In the genomic region with DNA sequence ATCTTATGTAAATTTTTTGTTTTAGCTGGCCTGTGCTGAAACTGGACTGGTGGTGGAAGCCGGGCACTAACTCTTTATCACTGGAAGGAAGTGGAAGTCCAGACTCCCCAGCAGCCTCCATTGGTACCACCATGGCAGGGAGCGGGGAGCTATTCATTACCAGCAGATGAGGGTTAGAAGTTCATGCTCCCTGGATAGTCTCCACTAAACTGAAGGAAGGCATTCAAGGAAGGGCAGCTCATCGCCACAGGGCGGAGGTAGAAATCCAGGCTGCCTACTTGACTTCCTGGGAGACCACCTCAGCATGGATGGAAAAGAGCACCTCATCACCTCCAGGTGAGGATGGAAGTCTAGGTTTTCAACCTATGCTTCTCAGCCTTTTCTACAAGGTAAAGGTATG, we compare ENCODE assay signal across 36 cellular contexts.
"Had no signal": no experiment of that assay in that cellular context is flagged by ENCODE, and none has a peak within 500 bp of the region (broad histone marks: within the 10 kb centered on the region; RNA-seq: fewer than 3 reads in every experiment).

No MANE protein-coding gene starts in this region.

- DNase-seq: activated B cell treated with CpG ODN at 0.5 μM for 24 hours; activated CD4-positive, alpha-beta memory T cell treated with anti-CD3 and anti-CD28 coated beads for 36 hours; activated CD4-positive, alpha-beta T cell treated with anti-CD3 and anti-CD28 coated beads for 4 hours; activated CD4-positive, alpha-beta T cell treated with anti-CD3 and anti-CD28 coated beads, Interleukin-2, amount 10 ng/mL, durations not matched to agents 24 days and 14 days; activated CD4-positive, alpha-beta T cell treated with anti-CD3 and anti-CD28 coated beads, Interleukin-2, amount 50 U/mL, for 1 hour; activated CD4-positive, alpha-beta T cell treated with anti-CD3 and anti-CD28 coated beads, Interleukin-2, amount 50 U/mL, for 4 hours; activated CD4-positive, CD25-positive, alpha-beta regulatory T cell treated with anti-CD3 and anti-CD28 coated beads, Interleukin-2, amount 50 U/mL, for 72 hours; activated CD8-positive, alpha-beta memory T cell treated with anti-CD3 and anti-CD28 coated beads, Interleukin-2, amount 50 U/mL, for 4 hours; activated CD8-positive, alpha-beta T cell treated with anti-CD3 and anti-CD28 coated beads for 36 hours; activated effector memory CD4-positive, alpha-beta T cell treated with anti-CD3 and anti-CD28 coated beads, Interleukin-2, amount 50 U/mL, for 16 hours; activated gamma-delta T cell treated with Interleukin-2 at 50 U/mL for 16 hours; activated naive CD4-positive, alpha-beta T cell; activated naive CD4-positive, alpha-beta T cell treated with anti-CD3 and anti-CD28 coated beads for 36 hours; activated naive CD4-positive, alpha-beta T cell treated with anti-CD3 and anti-CD28 coated beads, Interleukin-2, amount 50 U/mL, for 16 hours; activated naive CD8-positive, alpha-beta T cell treated with anti-CD3 and anti-CD28 coated beads for 36 hours; activated T-cell treated with anti-CD3 and anti-CD28 coated beads for 4 hours; activated T-cell treated with anti-CD3 and anti-CD28 coated beads, Interleukin-2, amount 50 U/mL, for 1 hour; activated T-cell treated with anti-CD3 and anti-CD28 coated beads, Interleukin-2, amount 50 U/mL, for 4 hours; activated T-cell treated with anti-CD3 and anti-CD28 coated beads, Interleukin-2, amount 50 U/mL, for 72 hours; adrenal gland; amniotic stem cell; aorta; caudate nucleus; SW 1271; T-helper 1 cell; T-helper 2 cell; T-helper 9 cell had no signal

- ATAC-seq: activated CD8-positive, alpha-beta T cell treated with anti-CD3 and anti-CD28 coated beads for 36 hours; activated naive CD4-positive, alpha-beta T cell treated with anti-CD3 and anti-CD28 coated beads, Interleukin-2, amount 50 U/mL, for 72 hours; activated T-cell treated with anti-CD3 and anti-CD28 coated beads, Interleukin-2, amount 50 U/mL, for 4 hours; activated T-cell treated with anti-CD3 and anti-CD28 coated beads, Interleukin-2, amount 50 U/mL, for 72 hours; activated T-helper 17 cell treated with anti-CD3 and anti-CD28 coated beads, Interleukin-2, amount 50 U/mL, for 72 hours had no signal

- H3K27ac Mint-ChIP-seq: activated B cell treated with CpG ODN at 0.5 μM for 24 hours; activated CD4-positive, alpha-beta memory T cell treated with anti-CD3 and anti-CD28 coated beads for 36 hours; activated CD4-positive, alpha-beta T cell treated with anti-CD3 and anti-CD28 coated beads, Interleukin-2, amount 10 ng/mL, durations not matched to agents 24 days and 14 days; activated CD8-positive, alpha-beta T cell treated with anti-CD3 and anti-CD28 coated beads for 36 hours; activated naive CD4-positive, alpha-beta T cell treated with anti-CD3 and anti-CD28 coated beads for 36 hours; activated naive CD4-positive, alpha-beta T cell treated with anti-CD3 and anti-CD28 coated beads, Interleukin-2, amount 50 U/mL, for 72 hours; activated naive CD8-positive, alpha-beta T cell treated with anti-CD3 and anti-CD28 coated beads for 36 hours; activated T-cell treated with anti-CD3 and anti-CD28 coated beads, Interleukin-2, amount 50 U/mL, for 72 hours; activated T-helper 1 cell treated with anti-CD3 and anti-CD28 coated beads, Interleukin-12 subunit alpha, Interleukin-12 subunit beta, Interleukin-2, Interleukin-4 antibody, amounts not matched to agents 30 ng/mL and 10 ng/mL and 1 ng/mL, durations not matched to agents 14 hours and 24 hours and 36 hours; activated T-helper 17 cell treated with anti-CD3 and anti-CD28 coated beads, Interleukin-2, amount 50 U/mL, for 72 hours; brain; T-helper 1 cell treated with Interleukin-12 subunit alpha and Interleukin-12 subunit beta and Interleukin-4 antibody, amounts not matched to agents 30 μg/mL and 1 μg/mL, for 36 hours; T-helper 2 cell treated with Interferon-gamma antibody and Interleukin-4, amounts not matched to agents 5 μg/mL and 100 μg/mL, for 36 hours had no signal

- H3K4me1 Mint-ChIP-seq: activated B cell treated with CpG ODN at 0.5 μM for 24 hours; activated CD4-positive, alpha-beta T cell treated with anti-CD3 and anti-CD28 coated beads, Interleukin-2, amount 10 ng/mL, durations not matched to agents 24 days and 14 days; activated naive CD8-positive, alpha-beta T cell treated with anti-CD3 and anti-CD28 coated beads for 36 hours; activated T-helper 17 cell treated with anti-CD3 and anti-CD28 coated beads, Interleukin-2, amount 50 U/mL, for 72 hours; central memory CD8-positive, alpha-beta T cell had no signal

- H3K36me3 Mint-ChIP-seq: activated CD4-positive, alpha-beta memory T cell treated with anti-CD3 and anti-CD28 coated beads for 36 hours; activated naive CD4-positive, alpha-beta T cell treated with anti-CD3 and anti-CD28 coated beads, Interleukin-2, amount 50 U/mL, for 72 hours; activated naive CD8-positive, alpha-beta T cell treated with anti-CD3 and anti-CD28 coated beads for 36 hours; brain had no signal

- H3K4me3 Mint-ChIP-seq: activated B cell treated with CpG ODN at 0.5 μM for 24 hours; activated CD4-positive, alpha-beta memory T cell treated with anti-CD3 and anti-CD28 coated beads for 36 hours; activated CD4-positive, alpha-beta T cell treated with anti-CD3 and anti-CD28 coated beads, Interleukin-2, amount 10 ng/mL, durations not matched to agents 24 days and 14 days; activated CD8-positive, alpha-beta T cell treated with anti-CD3 and anti-CD28 coated beads for 36 hours; activated naive CD4-positive, alpha-beta T cell treated with anti-CD3 and anti-CD28 coated beads for 36 hours; activated naive CD8-positive, alpha-beta T cell treated with anti-CD3 and anti-CD28 coated beads for 36 hours; activated T-cell treated with anti-CD3 and anti-CD28 coated beads, Interleukin-2, amount 50 U/mL, for 4 hours; activated T-cell treated with anti-CD3 and anti-CD28 coated beads, Interleukin-2, amount 50 U/mL, for 72 hours; activated T-helper 1 cell treated with anti-CD3 and anti-CD28 coated beads, Interleukin-12 subunit alpha, Interleukin-12 subunit beta, Interleukin-2, Interleukin-4 antibody, amounts not matched to agents 30 ng/mL and 10 ng/mL and 1 ng/mL, durations not matched to agents 14 hours and 24 hours and 36 hours; activated T-helper 17 cell treated with anti-CD3 and anti-CD28 coated beads, Interleukin-2, amount 50 U/mL, for 72 hours; brain; central memory CD8-positive, alpha-beta T cell; T-helper 1 cell treated with Interleukin-12 subunit alpha and Interleukin-12 subunit beta and Interleukin-4 antibody, amounts not matched to agents 30 μg/mL and 1 μg/mL, for 36 hours; T-helper 2 cell treated with Interferon-gamma antibody and Interleukin-4, amounts not matched to agents 5 μg/mL and 100 μg/mL, for 36 hours had no signal

- H3K27me3 ChIP-seq: adrenal gland, cardiac muscle cell had no signal

- H3K27ac ChIP-seq: adrenal gland, cardiac muscle cell, VCaP had no signal

- H3K9me3 Mint-ChIP-seq: activated B cell treated with CpG ODN at 0.5 μM for 24 hours; activated CD4-positive, alpha-beta memory T cell treated with anti-CD3 and anti-CD28 coated beads for 36 hours; activated CD4-positive, alpha-beta T cell treated with anti-CD3 and anti-CD28 coated beads, Interleukin-2, amount 10 ng/mL, durations not matched to agents 24 days and 14 days; activated CD8-positive, alpha-beta T cell treated with anti-CD3 and anti-CD28 coated beads for 36 hours; activated naive CD4-positive, alpha-beta T cell treated with anti-CD3 and anti-CD28 coated beads for 36 hours; activated naive CD4-positive, alpha-beta T cell treated with anti-CD3 and anti-CD28 coated beads, Interleukin-2, amount 50 U/mL, for 72 hours; activated naive CD8-positive, alpha-beta T cell treated with anti-CD3 and anti-CD28 coated beads for 36 hours; activated T-cell treated with anti-CD3 and anti-CD28 coated beads, Interleukin-2, amount 50 U/mL, for 4 hours; activated T-cell treated with anti-CD3 and anti-CD28 coated beads, Interleukin-2, amount 50 U/mL, for 72 hours; activated T-helper 1 cell treated with anti-CD3 and anti-CD28 coated beads, Interleukin-12 subunit alpha, Interleukin-12 subunit beta, Interleukin-2, Interleukin-4 antibody, amounts not matched to agents 30 ng/mL and 10 ng/mL and 1 ng/mL, durations not matched to agents 14 hours and 24 hours and 36 hours; activated T-helper 17 cell treated with anti-CD3 and anti-CD28 coated beads, Interleukin-2, amount 50 U/mL, for 72 hours; central memory CD8-positive, alpha-beta T cell; T-helper 1 cell treated with Interleukin-12 subunit alpha and Interleukin-12 subunit beta and Interleukin-4 antibody, amounts not matched to agents 30 μg/mL and 1 μg/mL, for 36 hours; T-helper 2 cell treated with Interferon-gamma antibody and Interleukin-4, amounts not matched to agents 5 μg/mL and 100 μg/mL, for 36 hours had no signal

- H3K9me3 ChIP-seq: adrenal gland had no signal

- H3K4me3 ChIP-seq: adrenal gland, cardiac muscle cell had no signal

- H3K36me3 ChIP-seq: adrenal gland, cardiac muscle cell had no signal

- H3K27me3 Mint-ChIP-seq: activated CD4-positive, alpha-beta memory T cell treated with anti-CD3 and anti-CD28 coated beads for 36 hours; activated CD4-positive, alpha-beta T cell treated with anti-CD3 and anti-CD28 coated beads, Interleukin-2, amount 10 ng/mL, durations not matched to agents 24 days and 14 days; brain had no signal
